Comparison of ENCODE assay signal across 11 cellular contexts in genomic region chr12:53939141-53940108, GRCh38. TPM values are rescaled to one million over a fixed set of nuclear protein-coding genes. Genes with fewer than 3 reads are reported as not detected.
A peak's percentile ranks its signal among the peaks of the same experiment; 100 is the strongest.
DNase-seq lines count a peak whose midpoint lies in the region; ATAC-seq and TF ChIP-seq lines count a peak whose summit lies in the region.
"Had no signal": no experiment of that assay in that cellular context is flagged by ENCODE, and none has a peak within 500 bp of the region (broad histone marks: within the 10 kb centered on the region; RNA-seq: fewer than 3 reads in every experiment).

No MANE protein-coding gene starts in this region.

- H3K9me3 ChIP-seq in SJCRH30 (replicated peaks) (no peaks in the 10 kb centered on the region), hepatocyte (ENCODE audit: low read depth) (no peaks in the 10 kb centered on the region)
- H3K9me3 ChIP-seq: esophagus squamous epithelium had no signal

- H4K20me1 ChIP-seq in hepatocyte (ENCODE audit: insufficient read depth, poor library complexity, severe bottlenecking): no peaks in the 10 kb centered on the region

- H3K36me3 ChIP-seq in SJCRH30 (no peaks in the 10 kb centered on the region), hepatocyte (replicated peaks; ENCODE audit: insufficient read depth, low read depth) (no peaks in the 10 kb centered on the region)
- H3K36me3 ChIP-seq: esophagus squamous epithelium had no signal

- H3K4me3 Mint-ChIP-seq in stimulated activated naive B cell treated with anti-CD40 and anti-IgM and Interleukin-4, amounts not matched to agents 10 μg/mL and 1 μg/mL and 100 μg/mL, for 72 hours: peak overlapping the region in 1 of 2 donors; percentile 35
- H3K4me3 Mint-ChIP-seq: activated T-cell treated with anti-CD3 and anti-CD28 coated beads, Interleukin-2, amount 50 U/mL, for 24 hours; neural crest cell had no signal

- peak overlapping the region; percentile 72 for H3K4me2 ChIP-seq in hepatocyte

- no peaks in the 10 kb centered on the region for H3K9me3 Mint-ChIP-seq in stimulated activated naive B cell treated with anti-CD40 and anti-IgM and Interleukin-4, amounts not matched to agents 10 μg/mL and 1 μg/mL and 100 μg/mL, for 72 hours
- H3K9me3 Mint-ChIP-seq: activated T-cell treated with anti-CD3 and anti-CD28 coated beads, Interleukin-2, amount 50 U/mL, for 24 hours; neural crest cell had no signal

- no peaks in the 10 kb centered on the region for H3K4me1 ChIP-seq in SJCRH30
- H3K4me1 ChIP-seq in hepatocyte (ENCODE audit: insufficient read depth): no peaks in the 10 kb centered on the region

- DNase-seq in NCI-H1105 treated with DMSO at 0.1 percent for 48 hours (lab: John Stamatoyannopoulos, UW): peak; percentile 9
- DNase-seq in NCI-H1105 (lab: John Stamatoyannopoulos, UW): no peak
- DNase-seq in SJCRH30: no peak
- peak; percentile 78 for DNase-seq in hepatocyte (ENCODE audit: low spot score)
- DNase-seq in stimulated activated naive B cell treated with anti-CD40 and anti-IgM and Interleukin-4, amounts not matched to agents 10 μg/mL and 1 μg/mL and 100 μg/mL, for 72 hours: no peak
- no peak for DNase-seq in substantia nigra (lab: John Stamatoyannopoulos, UW)
- DNase-seq in erythroblast (lab: John Stamatoyannopoulos, UW): no peak
- DNase-seq in NCI-H510A (lab: John Stamatoyannopoulos, UW): no peak
- DNase-seq: esophagus squamous epithelium had no signal

- no peak for TF ChIP-seq POLR2A in erythroblast (IDR thresholded peaks at IDR 0.05; ENCODE audit: low read length)

- WGBS in hepatocyte (ENCODE audit: low lambda C conversion rate, missing lambda C conversion rate): 12% methylated on average over 49 of the region's 91 CpGs

- H3K27ac ChIP-seq in SJCRH30 (no peak overlapping the region), hepatocyte (no peak overlapping the region), substantia nigra (ENCODE audit: low read depth, low read length, poor library complexity, severe bottlenecking) (no peak overlapping the region)
- H3K27ac ChIP-seq: esophagus squamous epithelium had no signal

- peaks cover 88 to 99% of the 10 kb centered on the region in 2 donors for H3K27me3 Mint-ChIP-seq in stimulated activated naive B cell treated with anti-CD40 and anti-IgM and Interleukin-4, amounts not matched to agents 10 μg/mL and 1 μg/mL and 100 μg/mL, for 72 hours

- peak overlapping the region; percentile 59 for H3K27ac Mint-ChIP-seq in stimulated activated naive B cell treated with anti-CD40 and anti-IgM and Interleukin-4, amounts not matched to agents 10 μg/mL and 1 μg/mL and 100 μg/mL, for 72 hours
- H3K27ac Mint-ChIP-seq: activated T-cell treated with anti-CD3 and anti-CD28 coated beads, Interleukin-2, amount 50 U/mL, for 24 hours had no signal

- H3K4me1 Mint-ChIP-seq in stimulated activated naive B cell treated with anti-CD40 and anti-IgM and Interleukin-4, amounts not matched to agents 10 μg/mL and 1 μg/mL and 100 μg/mL, for 72 hours: peaks cover 9 to 13% of the 10 kb centered on the region in 2 donors
- H3K4me1 Mint-ChIP-seq: neural crest cell had no signal

- H3K4me3 ChIP-seq in SJCRH30: peak overlapping the region; percentile 61
- H3K4me3 ChIP-seq in hepatocyte: no peak overlapping the region

- no peak for ATAC-seq in stimulated activated naive B cell treated with anti-CD40 and anti-IgM and Interleukin-4, amounts not matched to agents 10 μg/mL and 1 μg/mL and 100 μg/mL, for 72 hours (replicated peaks)

- no peak overlapping the region for H2AFZ ChIP-seq in hepatocyte

- no peaks in the 10 kb centered on the region for H3K9me2 ChIP-seq in hepatocyte (replicated peaks; ENCODE audit: insufficient read depth)

- H3K36me3 Mint-ChIP-seq in stimulated activated naive B cell treated with anti-CD40 and anti-IgM and Interleukin-4, amounts not matched to agents 10 μg/mL and 1 μg/mL and 100 μg/mL, for 72 hours: peaks cover 0 to 1% of the 10 kb centered on the region in 2 donors

- TF ChIP-seq CTCF in hepatocyte (IDR thresholded peaks at IDR 0.05; ENCODE audit: poor library complexity): no peak

- H3K27me3 ChIP-seq in SJCRH30 (0 out of 2 replicates have a peak, but pooled peaks cover 10% of the 10 kb centered on the region), hepatocyte (peaks cover 99% of the 10 kb centered on the region)

- H3K79me2 ChIP-seq in hepatocyte: no peaks in the 10 kb centered on the region

RNA-seq across cellular contexts. Expression of gene HOXC13, which starts 0.8 kb away (rescaled TPM):
- total RNA-seq in SJCRH30 (2014; rRNA removed; shearing (Covaris generic)): 1.9 and 2.4 TPM in 2 replicates
- total RNA-seq in hepatocyte: 0.20 and 0.40 TPM in 2 replicates
- 0.06 and 0.69 TPM in 2 replicates for polyA plus RNA-seq in hepatocyte
- total RNA-seq: neural crest cell had no signal

RNA-seq across cellular contexts. Expression of gene HOXC12, which starts 15.3 kb away (rescaled TPM):
- not detected in 2 replicates for total RNA-seq in SJCRH30 (2014; rRNA removed; shearing (Covaris generic))
- total RNA-seq in hepatocyte: not detected in 2 replicates
- not detected in 2 replicates for polyA plus RNA-seq in hepatocyte
- total RNA-seq: esophagus squamous epithelium, neural crest cell had no signal

RNA-seq across cellular contexts. Expression of gene HOXC11, which starts 33.5 kb away (rescaled TPM):
- total RNA-seq in SJCRH30 (2014; rRNA removed; shearing (Covaris generic)): 1.1 and 1.2 TPM in 2 replicates
- 0.63 and 1.5 TPM in 2 replicates for total RNA-seq in hepatocyte
- polyA plus RNA-seq in hepatocyte: 1.3 and 1.4 TPM in 2 replicates
- total RNA-seq: esophagus squamous epithelium, neural crest cell had no signal

RNA-seq across cellular contexts. Expression of gene HOTAIR, which starts 35.3 kb away (rescaled TPM):
- 1.0 and 1.5 TPM in 2 replicates for total RNA-seq in SJCRH30 (2014; rRNA removed; shearing (Covaris generic))
- total RNA-seq in hepatocyte: 0.32 and 0.90 TPM in 2 replicates
- 0.82 TPM in 1 of 2 replicates, not detected in the other for polyA plus RNA-seq in hepatocyte
- total RNA-seq: esophagus squamous epithelium, neural crest cell had no signal

RNA-seq across cellular contexts. Expression of gene HOXC10, which starts 45.5 kb away (rescaled TPM):
- total RNA-seq in SJCRH30 (2014; rRNA removed; shearing (Covaris generic)): 0.51 and 0.71 TPM in 2 replicates
- total RNA-seq in hepatocyte: 0.23 and 0.60 TPM in 2 replicates
- 1.6 and 1.7 TPM in 2 replicates for polyA plus RNA-seq in hepatocyte

Comparison
In these comparisons a context has a peak if more than half of its experiments do, and no peak if none do; other contexts are left out.
1. DNase-seq: peak in NCI-H1105 treated with DMSO at 0.1 percent for 48 hours (single experiment) and hepatocyte (single experiment); none in NCI-H1105 (single experiment), SJCRH30 (0 of 2), stimulated activated naive B cell treated with anti-CD40 and anti-IgM and Interleukin-4, amounts not matched to agents 10 μg/mL and 1 μg/mL and 100 μg/mL, for 72 hours (single experiment), substantia nigra (0 of 49), erythroblast (0 of 2) and NCI-H510A (single experiment).